In the genomic region with DNA sequence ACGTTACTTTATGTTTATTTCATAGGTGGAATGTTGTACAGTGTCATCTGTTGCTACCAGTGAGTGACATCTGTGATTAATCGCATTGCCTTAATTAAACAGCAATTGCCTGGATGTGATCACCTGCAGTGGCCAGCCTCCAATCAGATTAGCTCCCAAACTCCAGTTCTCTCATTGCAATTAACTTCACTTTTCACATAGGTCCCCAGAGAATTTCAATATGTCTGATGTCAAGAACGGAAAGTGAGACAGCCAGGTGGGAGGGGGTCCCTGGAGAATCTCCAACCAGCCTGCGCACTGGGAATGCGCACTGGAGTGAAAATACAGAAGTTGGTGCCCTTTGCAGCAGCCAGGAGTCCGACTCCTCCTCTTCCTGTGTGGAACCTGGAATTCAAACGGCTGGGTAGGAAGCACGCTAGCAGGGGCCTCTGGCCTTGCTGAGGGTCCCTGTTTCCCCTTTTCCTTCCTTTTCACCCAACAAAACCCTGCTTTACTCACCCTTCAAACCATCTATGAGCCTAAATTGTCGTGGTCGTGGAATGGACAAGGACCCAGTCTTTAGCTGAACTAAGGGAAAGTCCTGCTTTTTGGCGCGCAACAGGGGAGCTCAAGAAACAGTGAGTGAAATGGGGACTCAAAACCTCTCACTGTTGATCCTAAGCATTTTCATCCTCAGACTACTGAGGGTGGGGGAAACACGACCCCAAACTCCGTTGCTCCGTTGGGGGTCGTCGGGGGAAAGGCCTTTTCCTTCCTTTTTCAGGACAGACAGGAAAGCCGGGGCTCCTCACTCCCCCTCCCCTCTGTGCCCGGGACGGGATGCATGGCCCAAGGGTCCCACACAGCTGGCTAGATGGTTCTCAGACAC, we compare ENCODE assay signal across 1 cellular context.
TF ChIP-seq lines count a peak whose summit lies in the region.

No MANE protein-coding gene starts in this region.

TF ChIP-seq in HEK293, 187 proteins besides CTCF, POLR2A, EP300 and RAD21 (continued from another document):
- TF ChIP-seq ZNF211 (tag by site-specific recombination; IDR thresholded peaks at IDR 0.05; ENCODE audit: low read depth), result no peak
- TF ChIP-seq SP7 (tag by site-specific recombination; IDR thresholded peaks at IDR 0.05), result peak; percentile 29; the same call in 1 of the 2 replicates
- no peak for TF ChIP-seq ZNF48 (tag by site-specific recombination; IDR thresholded peaks at IDR 0.05)
- peak; percentile 28; the same call in 1 of the 2 replicates for TF ChIP-seq TRIM28 (IDR thresholded peaks at IDR 0.05; ENCODE audit: borderline replicate concordance, low read length)
- TF ChIP-seq MZF1 (tag by site-specific recombination; IDR thresholded peaks at IDR 0.05; ENCODE audit: borderline replicate concordance), result peak; percentile 81
- TF ChIP-seq SP3 (tag by site-specific recombination; IDR thresholded peaks at IDR 0.05), result peak; percentile 29; the same call in 1 of the 2 replicates
- TF ChIP-seq, protein P1, sequence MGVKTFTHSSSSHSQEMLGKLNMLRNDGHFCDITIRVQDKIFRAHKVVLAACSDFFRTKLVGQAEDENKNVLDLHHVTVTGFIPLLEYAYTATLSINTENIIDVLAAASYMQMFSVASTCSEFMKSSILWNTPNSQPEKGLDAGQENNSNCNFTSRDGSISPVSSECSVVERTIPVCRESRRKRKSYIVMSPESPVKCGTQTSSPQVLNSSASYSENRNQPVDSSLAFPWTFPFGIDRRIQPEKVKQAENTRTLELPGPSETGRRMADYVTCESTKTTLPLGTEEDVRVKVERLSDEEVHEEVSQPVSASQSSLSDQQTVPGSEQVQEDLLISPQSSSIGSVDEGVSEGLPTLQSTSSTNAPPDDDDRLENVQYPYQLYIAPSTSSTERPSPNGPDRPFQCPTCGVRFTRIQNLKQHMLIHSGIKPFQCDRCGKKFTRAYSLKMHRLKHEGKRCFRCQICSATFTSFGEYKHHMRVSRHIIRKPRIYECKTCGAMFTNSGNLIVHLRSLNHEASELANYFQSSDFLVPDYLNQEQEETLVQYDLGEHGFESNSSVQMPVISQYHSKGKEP (tag by site-specific recombination; IDR thresholded peaks at IDR 0.05), result peak; percentile 68; the same call in 1 of the 2 replicates
- TF ChIP-seq ZNF596 (tag by site-specific recombination; IDR thresholded peaks at IDR 0.05), result no peak
- no peak for TF ChIP-seq ZNF248 (tag by site-specific recombination; IDR thresholded peaks at IDR 0.05)
- no peak for TF ChIP-seq ZNF521 (tag by site-specific recombination; IDR thresholded peaks at IDR 0.05)
- TF ChIP-seq KLF7 (tag by site-specific recombination; IDR thresholded peaks at IDR 0.05; ENCODE audit: borderline replicate concordance), result no peak
- TF ChIP-seq HOXA7 (CRISPR knock-in tag; IDR thresholded peaks at IDR 0.05; ENCODE audit: borderline replicate concordance), result no peak
- TF ChIP-seq, protein P2, sequence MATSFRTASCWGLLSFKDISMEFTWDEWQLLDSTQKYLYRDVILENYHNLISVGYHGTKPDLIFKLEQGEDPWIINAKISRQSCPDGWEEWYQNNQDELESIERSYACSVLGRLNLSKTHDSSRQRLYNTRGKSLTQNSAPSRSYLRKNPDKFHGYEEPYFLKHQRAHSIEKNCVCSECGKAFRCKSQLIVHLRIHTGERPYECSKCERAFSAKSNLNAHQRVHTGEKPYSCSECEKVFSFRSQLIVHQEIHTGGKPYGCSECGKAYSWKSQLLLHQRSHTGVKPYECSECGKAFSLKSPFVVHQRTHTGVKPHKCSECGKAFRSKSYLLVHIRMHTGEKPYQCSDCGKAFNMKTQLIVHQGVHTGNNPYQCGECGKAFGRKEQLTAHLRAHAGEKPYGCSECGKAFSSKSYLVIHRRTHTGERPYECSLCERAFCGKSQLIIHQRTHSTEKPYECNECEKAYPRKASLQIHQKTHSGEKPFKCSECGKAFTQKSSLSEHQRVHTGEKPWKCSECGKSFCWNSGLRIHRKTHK (tag by site-specific recombination; IDR thresholded peaks at IDR 0.05), result no peak
- TF ChIP-seq ZNF155 (tag by site-specific recombination; IDR thresholded peaks at IDR 0.05), result no peak
- no peak for TF ChIP-seq ZNF37A (tag by site-specific recombination; IDR thresholded peaks at IDR 0.05)
- no peak for TF ChIP-seq ZNF133 (tag by site-specific recombination; IDR thresholded peaks at IDR 0.05)
- TF ChIP-seq ZSCAN16 (tag by site-specific recombination; IDR thresholded peaks at IDR 0.05), result no peak
